Comparison of ENCODE assay signal across 20 cellular contexts in the genomic region with DNA sequence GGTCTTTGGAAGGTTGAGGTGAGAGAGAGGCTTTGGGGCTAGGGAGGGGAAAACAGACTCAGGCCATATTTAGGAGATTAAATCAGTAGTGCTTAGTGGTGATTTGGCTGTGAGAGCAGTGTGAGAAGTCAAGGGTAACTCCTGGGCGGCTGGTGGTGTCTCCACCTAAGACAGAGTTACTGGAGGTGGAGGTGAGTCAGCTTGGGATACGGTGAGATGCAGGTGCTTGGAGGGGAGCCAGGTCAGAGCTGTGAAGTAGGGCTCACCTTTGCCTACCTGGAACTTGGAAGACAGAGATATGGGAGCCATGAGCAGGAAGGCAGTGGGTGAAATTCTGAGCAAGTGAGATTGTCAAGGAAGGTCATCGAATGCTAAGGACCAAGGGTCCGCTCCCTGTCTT. TPM values are rescaled to one million over a fixed set of nuclear protein-coding genes. Genes with fewer than 3 reads are reported as not detected.
DNase-seq lines count a peak whose midpoint lies in the region; ATAC-seq and TF ChIP-seq lines count a peak whose summit lies in the region.
"Had no signal": no experiment of that assay in that cellular context is flagged by ENCODE, and none has a peak within 500 bp of the region (broad histone marks: within the 10 kb centered on the region; RNA-seq: fewer than 3 reads in every experiment).

No MANE protein-coding gene starts in this region.

- intact Hi-C loops in esophagus squamous epithelium (cut with DNase I): no loop called here
- intact Hi-C loops in transverse colon (cut with DNase I; ENCODE audit: low total_unique reads): no loop called here

- 63 to 67% methylated on average over 4 of the region's 4 CpGs for WGBS in esophagus squamous epithelium, 2 donors
- WGBS in transverse colon (ENCODE audit: low coverage in 1 of 2), 2 donors: 79 to 91% methylated on average over 4 of the region's 4 CpGs

- no peak overlapping the region for H3K4me3 Mint-ChIP-seq in neural progenitor cell

- H3K4me3 ChIP-seq in esophagus squamous epithelium (no peak overlapping the region), neural progenitor cell (no peak overlapping the region), transverse colon (no peak overlapping the region)
- H3K4me3 ChIP-seq: A549, mucosa of descending colon, smooth muscle cell, upper lobe of left lung had no signal

- no peak overlapping the region for H3K9ac ChIP-seq in neural progenitor cell

- peak overlapping the region; percentile 0 to 8 for H3K27ac Mint-ChIP-seq in activated naive CD4-positive, alpha-beta T cell treated with anti-CD3 and anti-CD28 coated beads, Interleukin-2, amount 50 U/mL, for 72 hours
- peak overlapping the region; percentile 15 for H3K27ac Mint-ChIP-seq in neural progenitor cell

- no peaks in the 10 kb centered on the region for H3K9me3 Mint-ChIP-seq in activated naive CD4-positive, alpha-beta T cell treated with anti-CD3 and anti-CD28 coated beads, Interleukin-2, amount 50 U/mL, for 72 hours
- no peaks in the 10 kb centered on the region for H3K9me3 Mint-ChIP-seq in neural progenitor cell

- no peak overlapping the region for H3K4me2 ChIP-seq in neural progenitor cell
- H3K4me2 ChIP-seq: A549, smooth muscle cell had no signal

- H3K27ac ChIP-seq in esophagus squamous epithelium (peak overlapping the region in 3 of 4 donors; percentile 25 to 57 (median 38)), neural progenitor cell (no peak overlapping the region), transverse colon (peak overlapping the region in 3 of 4 donors; percentile 13 to 50 (median 32))
- H3K27ac ChIP-seq: A549, C4-2B had no signal

- DNase-seq in activated naive CD4-positive, alpha-beta T cell treated with anti-CD3 and anti-CD28 coated beads, Interleukin-2, amount 50 U/mL, for 72 hours (ENCODE audit: low spot score in 2 of 2): no peak
- DNase-seq in activated naive CD4-positive, alpha-beta T cell treated with anti-CD3 and anti-CD28 coated beads, Interleukin-2, amount 50 U/mL, for 16 hours: no peak
- DNase-seq in esophagus squamous epithelium (lab: John Stamatoyannopoulos, UW): no peak
- no peak for DNase-seq in neural progenitor cell (ENCODE audit: low spot score)
- DNase-seq in transverse colon: peak; percentile 4
- no peak for DNase-seq in GM20000 (ENCODE audit: low spot score)
- no peak for DNase-seq in GM13976 (ENCODE audit: low spot score)
- DNase-seq in NCI-H1092 (lab: John Stamatoyannopoulos, UW): no peak
- DNase-seq: activated CD4-positive, alpha-beta T cell treated with anti-CD3 and anti-CD28 coated beads for 4 hours; hippocampal formation; MM.1S; mucosa of descending colon; NCI-H187; NCI-H510A treated with DMSO at 0.1 percent for 48 hours; occipital lobe; T-helper 9 cell had no signal

- no peaks in the 10 kb centered on the region for H3K79me2 ChIP-seq in neural progenitor cell (ENCODE audit: low read depth)

- no peak for ATAC-seq in activated naive CD4-positive, alpha-beta T cell treated with anti-CD3 and anti-CD28 coated beads, Interleukin-2, amount 50 U/mL, for 72 hours
- ATAC-seq: A549, mucosa of descending colon had no signal

- H3K9me3 ChIP-seq in esophagus squamous epithelium: no peaks in the 10 kb centered on the region
- H3K9me3 ChIP-seq in neural progenitor cell (ENCODE audit: low read depth): no peaks in the 10 kb centered on the region
- no peaks in the 10 kb centered on the region for H3K9me3 ChIP-seq in transverse colon
- H3K9me3 ChIP-seq: A549, mucosa of descending colon, upper lobe of left lung had no signal

- TF ChIP-seq EP300 in transverse colon (IDR thresholded peaks at IDR 0.05; ENCODE audit: low read depth): no peak

- H3K36me3 ChIP-seq in esophagus squamous epithelium (peaks cover 0 to 4% (median 0%) of the 10 kb centered on the region in 3 donors), neural progenitor cell (no peaks in the 10 kb centered on the region), transverse colon (no peaks in the 10 kb centered on the region)
- H3K36me3 ChIP-seq: upper lobe of left lung had no signal

- TF ChIP-seq POLR2A in esophagus squamous epithelium (IDR thresholded peaks at IDR 0.05): no peak
- TF ChIP-seq POLR2A in transverse colon (IDR thresholded peaks at IDR 0.05): no peak

- peaks cover 2% of the 10 kb centered on the region for H3K27me3 Mint-ChIP-seq in neural progenitor cell (ENCODE audit: insufficient read depth, low read depth)

- H4K20me1 ChIP-seq in neural progenitor cell (ENCODE audit: low read depth): no peaks in the 10 kb centered on the region

- H3F3A ChIP-seq in neural progenitor cell (ENCODE audit: low read depth): peaks cover 10% of the 10 kb centered on the region

- H3K36me3 Mint-ChIP-seq in activated naive CD4-positive, alpha-beta T cell treated with anti-CD3 and anti-CD28 coated beads, Interleukin-2, amount 50 U/mL, for 72 hours: no peaks in the 10 kb centered on the region
- peaks cover 13% of the 10 kb centered on the region for H3K36me3 Mint-ChIP-seq in neural progenitor cell

- no peak overlapping the region for H2AFZ ChIP-seq in neural progenitor cell (replicated peaks)

- TF ChIP-seq CTCF in esophagus squamous epithelium (IDR thresholded peaks at IDR 0.05) (no peak), neural progenitor cell (IDR thresholded peaks at IDR 0.05) (no peak), transverse colon (IDR thresholded peaks at IDR 0.05) (no peak), GM20000 (IDR thresholded peaks at IDR 0.05; ENCODE audit: extremely low read depth, missing control alignments) (no peak), GM13976 (IDR thresholded peaks at IDR 0.05; ENCODE audit: borderline replicate concordance, control extremely low read depth, extremely low read depth, insufficient read depth, missing control alignments) (no peak)

- in situ Hi-C loops in transverse colon (cut with MboI; ENCODE audit: low pct_ligation_motif_present in 1 of 4, low pct_unique_long_range_greater_than_20kb in 1 of 4, low sequenced_read_pairs in 3 of 4) (no loop called here), GM13976 (cut with MboI; ENCODE audit: low sequenced_read_pairs, unreplicated experiment) (no loop called here)

- H3K27me3 ChIP-seq in esophagus squamous epithelium (no peaks in the 10 kb centered on the region), neural progenitor cell (no peaks in the 10 kb centered on the region), transverse colon (no peaks in the 10 kb centered on the region)
- H3K27me3 ChIP-seq: upper lobe of left lung had no signal

- peaks cover 18% of the 10 kb centered on the region for H3K4me1 Mint-ChIP-seq in neural progenitor cell

- H3K4me1 ChIP-seq in esophagus squamous epithelium (peaks cover 0 to 42% (median 13%) of the 10 kb centered on the region in 3 donors), neural progenitor cell (peaks cover 7% of the 10 kb centered on the region), transverse colon (peaks cover 13 to 26% (median 20%) of the 10 kb centered on the region in 4 donors)

RNA-seq across cellular contexts. Expression of a gene that starts 24.5 kb away (rescaled TPM):
- 10 to 100 TPM; 25.7 to 56.1 TPM for total RNA-seq in activated naive CD4-positive, alpha-beta T cell treated with anti-CD3 and anti-CD28 coated beads, Interleukin-2, amount 50 U/mL, for 72 hours
- 10 to 100 TPM in 3 of 4 donors, 1 to 10 TPM in 1; 9.7 to 16.3 (median 12.7) TPM for total RNA-seq in esophagus squamous epithelium
- 30.3 and 39.9 TPM in 2 replicates for total RNA-seq in neural progenitor cell (ENCODE audit: low replicate concordance)
- total RNA-seq in transverse colon: 100 to 1,000 TPM in 1 of 4 donors, 10 to 100 TPM in 3; 62.7 to 150 (median 80.9) TPM
